ENCODE assay signal across 9 cellular contexts in the genomic region with DNA sequence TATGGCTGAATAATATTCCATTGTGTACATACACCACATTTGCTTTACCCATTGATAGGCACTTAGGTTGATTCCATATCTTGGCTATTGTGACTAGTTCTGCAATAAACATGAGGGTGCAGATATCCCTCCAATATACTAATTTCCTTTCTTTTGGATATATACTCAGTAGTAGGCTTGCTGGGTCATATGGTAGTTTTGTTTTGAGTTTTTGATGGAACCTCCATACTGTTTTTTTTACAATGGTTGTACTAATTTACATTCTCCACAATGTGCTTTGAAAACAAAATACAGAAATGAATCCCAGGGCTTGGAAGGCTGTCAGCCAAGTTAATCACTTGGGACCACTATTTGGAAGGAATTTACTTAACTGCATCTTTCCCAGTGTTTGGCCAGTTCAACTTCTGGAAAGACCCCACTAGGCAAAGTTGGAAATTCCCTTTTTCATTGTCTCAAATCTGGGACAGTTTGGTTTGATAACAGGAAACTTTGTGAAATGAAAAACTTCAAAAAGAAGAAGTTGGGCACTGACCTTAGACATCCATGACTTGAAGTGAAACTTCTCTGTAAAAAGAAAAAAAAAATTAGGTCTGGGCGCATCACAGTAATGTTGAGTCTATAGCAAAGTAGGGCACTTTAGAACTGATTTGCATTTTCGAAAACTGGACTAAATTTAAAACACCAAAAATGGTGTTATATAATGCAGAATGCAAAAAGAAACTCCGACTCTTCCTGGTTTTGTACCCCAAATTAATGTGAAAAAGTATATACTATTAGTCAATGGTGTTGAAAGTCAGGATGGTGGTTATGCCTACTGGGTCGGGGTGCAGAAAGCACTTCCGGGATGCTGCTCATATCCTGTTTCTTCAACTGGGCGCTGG. TPM values are rescaled to one million over a fixed set of nuclear protein-coding genes. Genes with fewer than 3 reads are reported as not detected.
DNase-seq lines count a peak whose midpoint lies in the region; ATAC-seq, FAIRE-seq and TF ChIP-seq lines count a peak whose summit lies in the region.
"Had no signal": no experiment of that assay in that cellular context is flagged by ENCODE, and none has a peak within 500 bp of the region (broad histone marks: within the 10 kb centered on the region; RNA-seq: fewer than 3 reads in every experiment).

No MANE protein-coding gene starts in this region.

- in situ Hi-C loops in HepG2 (cut with HindIII; ENCODE audit: extremely low pct_ligation_motif_present, low pct_unique_long_range_greater_than_20kb) = no loop called here

- BruUV-seq in HepG2 (replicated peaks; lab: Mats Ljungman, UMichigan) = no TSS peak

- TF ChIP-seq EP300 in HepG2 (IDR thresholded peaks at IDR 0.05; ENCODE audit: low read depth in 2 of 2, low read length in 2 of 2) = no peak
- TF ChIP-seq EP300 in HepG2 (CRISPR knock-in tag; IDR thresholded peaks at IDR 0.05; ENCODE audit: borderline replicate concordance) = no peak

- no peaks in the 10 kb centered on the region for H3K27me3 ChIP-seq in dorsolateral prefrontal cortex
- peaks cover 24% of the 10 kb centered on the region for H3K27me3 ChIP-seq in foreskin keratinocyte
- H3K27me3 ChIP-seq in HepG2 (ENCODE audit: control insufficient read depth in 1 of 2, insufficient read depth in 2 of 2, low read length in 2 of 2) = no peaks in the 10 kb centered on the region

- intact Hi-C loops in dorsolateral prefrontal cortex (cut with DNase I) = no loop called here
- intact Hi-C loops in HepG2 (cut with micrococcal nuclease; ENCODE audit: unreplicated experiment) = no loop called here

- no peak overlapping the region for H3K4me2 ChIP-seq in HepG2 (ENCODE audit: low read depth, low read length)

- CTCF ChIA-PET in HepG2 (lab: Yijun Ruan, JAX; ENCODE audit: low intra/inter-chr PET ratio, low total read pairs) = no interaction called here

- no peak for FAIRE-seq in HepG2 (lab: Jason Lieb, UNC)
- FAIRE-seq: H1 had no signal

- TF ChIP-seq CTCF in dorsolateral prefrontal cortex (IDR thresholded peaks at IDR 0.05 in 54 of 56, conservative IDR thresholded peaks at IDR 0.05 in 2 of 56; ENCODE audit: low read depth in 1 of 56, partially characterized antibody in 56 of 56) (no peak), foreskin keratinocyte (conservative IDR thresholded peaks at IDR 0.05) (no peak), HepG2 (CRISPR knock-in tag; IDR thresholded peaks at IDR 0.05) (no peak)

- no peaks in the 10 kb centered on the region for H3K4me1 ChIP-seq in foreskin keratinocyte
- H3K4me1 ChIP-seq in HepG2 (ENCODE audit: insufficient read depth, low read length) = peaks cover 15% of the 10 kb centered on the region

- no peaks in the 10 kb centered on the region for H3K9me3 ChIP-seq in HepG2 (ENCODE audit: low read length)

- no peaks in the 10 kb centered on the region for H4K20me1 ChIP-seq in HepG2 (ENCODE audit: insufficient read depth, low read length)

- TF ChIP-seq POLR2A in HepG2 (IDR thresholded peaks at IDR 0.05; ENCODE audit: insufficient read depth in 1 of 2, low read depth in 2 of 2, low read length in 2 of 2) = no peak

- WGBS in HepG2 (ENCODE audit: low lambda C conversion rate) = 97% methylated on average over 6 of the region's 6 CpGs

- peaks cover 13 to 39% of the 10 kb centered on the region in 2 experiments for H3K36me3 ChIP-seq in HepG2 (replicated peaks in 1 of 2; ENCODE audit: control insufficient read depth in 1 of 2, insufficient read depth in 2 of 2, low read length in 2 of 2)

- ATAC-seq in GM19397 (IDR thresholded peaks at IDR 0.05; ENCODE audit: unreplicated experiment) = peak; percentile 58
- ATAC-seq in HG03439 (IDR thresholded peaks at IDR 0.05; ENCODE audit: unreplicated experiment) = peak; percentile 55
- ATAC-seq in foreskin keratinocyte = no peak
- no peak for ATAC-seq in HepG2

- H3K27ac ChIP-seq in dorsolateral prefrontal cortex (peak overlapping the region in 43 of 59 donors; percentile 3 to 79 (median 61)), foreskin keratinocyte (no peak overlapping the region), HepG2 (ENCODE audit: extremely low read length, insufficient read depth, low read length) (no peak overlapping the region)

- no peak for TF ChIP-seq RAD21 in HepG2 (CRISPR knock-in tag; IDR thresholded peaks at IDR 0.05)

- H3K4me3 ChIP-seq in GM08714 (ENCODE audit: low read length) (peak overlapping the region; percentile 57; the same call in 1 of the 2 replicates), dorsolateral prefrontal cortex (peak overlapping the region in 1 of 59 donors; percentile 4), HepG2 (replicated peaks in 1 of 3; ENCODE audit: insufficient read depth in 1 of 3, low read depth in 2 of 3, low read length in 3 of 3) (no peak overlapping the region)

- H3K9ac ChIP-seq in HepG2 (ENCODE audit: insufficient read depth, low read depth, low read length) = no peak overlapping the region

- peaks cover 19% of the 10 kb centered on the region for H3K79me2 ChIP-seq in HepG2 (ENCODE audit: insufficient read depth, low read length)

- DNase-seq in dorsolateral prefrontal cortex (no peak), foreskin keratinocyte (no peak), NCI-H748 treated with DMSO at 0.1 percent for 48 hours (lab: John Stamatoyannopoulos, UW) (no peak), HepG2 (ENCODE audit: low spot score) (no peak), NCI-H526 treated with DMSO at 0.1 percent for 48 hours (lab: John Stamatoyannopoulos, UW) (no peak)

- POLR2A ChIA-PET in HepG2 (lab: Yijun Ruan, JAX) = no interaction called here

- H2AFZ ChIP-seq in HepG2 (ENCODE audit: low read length) = no peak overlapping the region

TF ChIP-seq in HepG2, 621 proteins besides CTCF, POLR2A, EP300 and RAD21 (continues in another document):
- TF ChIP-seq, protein P1, sequence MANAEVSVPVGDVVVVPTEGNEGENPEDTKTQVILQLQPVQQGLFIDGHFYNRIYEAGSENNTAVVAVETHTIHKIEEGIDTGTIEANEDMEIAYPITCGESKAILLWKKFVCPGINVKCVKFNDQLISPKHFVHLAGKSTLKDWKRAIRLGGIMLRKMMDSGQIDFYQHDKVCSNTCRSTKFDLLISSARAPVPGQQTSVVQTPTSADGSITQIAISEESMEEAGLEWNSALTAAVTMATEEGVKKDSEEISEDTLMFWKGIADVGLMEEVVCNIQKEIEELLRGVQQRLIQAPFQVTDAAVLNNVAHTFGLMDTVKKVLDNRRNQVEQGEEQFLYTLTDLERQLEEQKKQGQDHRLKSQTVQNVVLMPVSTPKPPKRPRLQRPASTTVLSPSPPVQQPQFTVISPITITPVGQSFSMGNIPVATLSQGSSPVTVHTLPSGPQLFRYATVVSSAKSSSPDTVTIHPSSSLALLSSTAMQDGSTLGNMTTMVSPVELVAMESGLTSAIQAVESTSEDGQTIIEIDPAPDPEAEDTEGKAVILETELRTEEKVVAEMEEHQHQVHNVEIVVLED (CRISPR knock-in tag; IDR thresholded peaks at IDR 0.05; ENCODE audit: borderline replicate concordance) = no peak
- TF ChIP-seq ZKSCAN1 (IDR thresholded peaks at IDR 0.05; ENCODE audit: low read length) = no peak
- TF ChIP-seq ZNF737 (CRISPR knock-in tag; IDR thresholded peaks at IDR 0.05; ENCODE audit: borderline replicate concordance) = no peak
- TF ChIP-seq ATAD3A (CRISPR knock-in tag; IDR thresholded peaks at IDR 0.05) = no peak
- no peak for TF ChIP-seq CENPX (CRISPR knock-in tag; IDR thresholded peaks at IDR 0.05)
- no peak for TF ChIP-seq ZIK1 (CRISPR knock-in tag; IDR thresholded peaks at IDR 0.05; ENCODE audit: borderline replicate concordance, low read depth)
- no peak for TF ChIP-seq ZNF264 (CRISPR knock-in tag; IDR thresholded peaks at IDR 0.05)

RNA-seq across cellular contexts. Expression of a gene that starts 6.0 kb away (rescaled TPM):
- total RNA-seq in dorsolateral prefrontal cortex (100 to 1,000 TPM in 19 of 120 experiments, 10 to 100 TPM in 101; 37.9 to 182 (median 75.8) TPM), foreskin keratinocyte (5.9 and 9.1 TPM in 2 replicates), HepG2 (2016; rRNA removed; fragmentation: Illumina TruSeq; extraction: Trizol) (145 and 265 TPM in 2 replicates)
- polyA plus RNA-seq in foreskin keratinocyte (9.2 and 10.7 TPM in 2 replicates), HepG2 (2011; rRNA removed) (653 and 707 TPM in 2 replicates)
- 38.3 and 41.8 TPM in 2 replicates for total RNA-seq in HepG2 (2016; cell fraction: cytosol; rRNA removed; fragmentation: Illumina TruSeq; extraction: Trizol; ENCODE audit: low read depth)
- total RNA-seq in HepG2 (2016; cell fraction: insoluble cytoplasmic fraction; rRNA removed; fragmentation: Illumina TruSeq; extraction: Trizol) = 147 and 263 TPM in 2 replicates
- 76.7 and 76.8 TPM in 2 replicates for total RNA-seq in HepG2 (2016; cell fraction: membrane; rRNA removed; fragmentation: Illumina TruSeq; extraction: Trizol)
- 192 and 212 TPM in 2 replicates for total RNA-seq in HepG2 (2016; cell fraction: nucleus; rRNA removed; fragmentation: Illumina TruSeq; extraction: Trizol)
- polyA plus RNA-seq in HepG2 (2011; cell fraction: cytosol; rRNA removed) = 619 and 690 TPM in 2 replicates
- 438 and 468 TPM in 2 replicates for polyA plus RNA-seq in HepG2 (2011; cell fraction: nucleus; rRNA removed)
- polyA plus RNA-seq in HepG2 (2012) = 370 and 429 TPM in 2 replicates
- 85.5 and 99.3 TPM in 2 replicates for polyA plus RNA-seq in HepG2 (2016; cell fraction: cytosol; fragmentation: Illumina TruSeq; extraction: Trizol; ENCODE audit: low read depth)
- 143 and 146 TPM in 2 replicates for polyA plus RNA-seq in HepG2 (2016; cell fraction: insoluble cytoplasmic fraction; fragmentation: Illumina TruSeq; extraction: Trizol; ENCODE audit: low read depth)
- polyA plus RNA-seq in HepG2 (2016; cell fraction: membrane; fragmentation: Illumina TruSeq; extraction: Trizol; ENCODE audit: low read depth) = 90.8 and 95.9 TPM in 2 replicates
- polyA plus RNA-seq in HepG2 (2016; cell fraction: nucleus; fragmentation: Illumina TruSeq; extraction: Trizol; ENCODE audit: insufficient read depth, low read depth) = 337 and 346 TPM in 2 replicates
- 0.44 and 261 TPM in 2 replicates for polyA minus RNA-seq in HepG2 (2011; rRNA and poly(A)+ RNA removed; ENCODE audit: low replicate concordance)
- polyA minus RNA-seq in HepG2 (2011; cell fraction: cytosol; rRNA and poly(A)+ RNA removed) = 172 and 190 TPM in 2 replicates
- polyA minus RNA-seq in HepG2 (2011; cell fraction: nucleus; rRNA and poly(A)+ RNA removed) = 126 and 165 TPM in 2 replicates

Comparison
In these comparisons a context has a peak if more than half of its experiments do, and no peak if none do; other contexts are left out.
1. ATAC-seq: peak in GM19397 (single experiment) and HG03439 (single experiment); none in foreskin keratinocyte (single experiment) and HepG2 (single experiment).
2. H3K27ac ChIP-seq: peak in dorsolateral prefrontal cortex (43 of 59); none in foreskin keratinocyte (single experiment) and HepG2 (single experiment).